Comparison of ENCODE assay signal across 8 cellular contexts in the genomic region with DNA sequence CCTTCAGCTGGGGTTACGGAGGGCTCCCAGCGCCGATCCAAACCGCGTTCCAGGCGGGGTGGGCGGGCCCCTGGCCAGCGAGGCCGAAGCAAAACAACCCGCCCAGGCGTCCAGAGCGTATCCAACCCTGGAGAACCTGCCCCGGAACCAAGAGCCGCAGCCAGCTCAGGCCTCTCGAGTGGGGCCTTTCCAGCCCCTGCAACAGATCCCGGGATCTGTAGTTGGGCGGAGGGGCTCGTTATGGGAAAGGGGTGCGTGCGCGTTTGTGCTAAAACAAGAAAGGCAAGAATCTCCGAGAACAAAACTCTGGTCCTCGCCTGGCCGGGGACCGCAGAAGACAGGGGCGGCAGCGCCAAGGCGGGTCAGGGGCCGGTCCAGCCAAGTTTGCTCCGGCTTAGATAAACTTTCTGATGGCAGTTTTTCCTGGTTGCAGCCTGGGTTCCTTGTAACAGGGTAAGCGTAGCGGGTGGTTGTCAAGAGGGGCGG. TPM values are rescaled to one million over a fixed set of nuclear protein-coding genes. Genes with fewer than 3 reads are reported as not detected.
DNase-seq lines count a peak whose midpoint lies in the region; ATAC-seq and TF ChIP-seq lines count a peak whose summit lies in the region.

No MANE protein-coding gene starts in this region.

- H3K9me3 ChIP-seq in colonic mucosa = no peaks in the 10 kb centered on the region

- TF ChIP-seq CTCF in colonic mucosa (IDR thresholded peaks at IDR 0.05) = no peak

- H3K4me1 Mint-ChIP-seq in stimulated activated memory B cell treated with anti-CD40 and anti-IgM and Interleukin-4, amounts not matched to agents 10 μg/mL and 1 μg/mL and 100 μg/mL, for 72 hours = peaks cover 34% of the 10 kb centered on the region

- H3K27ac ChIP-seq in colonic mucosa = peak overlapping the region; percentile 91

- H3K4me3 ChIP-seq in colonic mucosa = peak overlapping the region; percentile 64

- peak overlapping the region; percentile 81 for H3K4me3 Mint-ChIP-seq in stimulated activated memory B cell treated with anti-CD40 and anti-IgM and Interleukin-4, amounts not matched to agents 10 μg/mL and 1 μg/mL and 100 μg/mL, for 72 hours

- peak overlapping the region; percentile 90 to 98 for H3K9ac ChIP-seq in colonic mucosa (ENCODE audit: low read depth in 2 of 2, low read length in 2 of 2)

- no peaks in the 10 kb centered on the region for H3K36me3 ChIP-seq in colonic mucosa

- peak; percentile 64 for DNase-seq in Daoy (ENCODE audit: low read depth)
- DNase-seq in NCI-H2227 (lab: John Stamatoyannopoulos, UW; ENCODE audit: unreplicated experiment) = peak; percentile 70
- peak; percentile 94 for DNase-seq in colonic mucosa
- peak; percentile 71 for DNase-seq in kidney tubule cell (ENCODE audit: low spot score)
- DNase-seq in NK-92 (lab: John Stamatoyannopoulos, UW; ENCODE audit: unreplicated experiment) = no peak
- no peak for DNase-seq in NCI-H128 (lab: John Stamatoyannopoulos, UW; ENCODE audit: unreplicated experiment)

- no peaks in the 10 kb centered on the region for H3K4me1 ChIP-seq in colonic mucosa

- ATAC-seq in stimulated activated memory B cell treated with anti-CD40 and anti-IgM and Interleukin-4, amounts not matched to agents 10 μg/mL and 1 μg/mL and 100 μg/mL, for 72 hours = no peak
- no peak for ATAC-seq in HG02938 (IDR thresholded peaks at IDR 0.05; ENCODE audit: unreplicated experiment)

- H3K36me3 Mint-ChIP-seq in stimulated activated memory B cell treated with anti-CD40 and anti-IgM and Interleukin-4, amounts not matched to agents 10 μg/mL and 1 μg/mL and 100 μg/mL, for 72 hours = no peaks in the 10 kb centered on the region

- peak overlapping the region; percentile 81 for H3K27ac Mint-ChIP-seq in stimulated activated memory B cell treated with anti-CD40 and anti-IgM and Interleukin-4, amounts not matched to agents 10 μg/mL and 1 μg/mL and 100 μg/mL, for 72 hours

- H3K9me3 Mint-ChIP-seq in stimulated activated memory B cell treated with anti-CD40 and anti-IgM and Interleukin-4, amounts not matched to agents 10 μg/mL and 1 μg/mL and 100 μg/mL, for 72 hours = no peaks in the 10 kb centered on the region

- peaks cover 63% of the 10 kb centered on the region for H3K27me3 Mint-ChIP-seq in stimulated activated memory B cell treated with anti-CD40 and anti-IgM and Interleukin-4, amounts not matched to agents 10 μg/mL and 1 μg/mL and 100 μg/mL, for 72 hours

- intact Hi-C loops in colonic mucosa (cut with DNase I) = no loop called here

- no peaks in the 10 kb centered on the region for H3K27me3 ChIP-seq in colonic mucosa

RNA-seq across cellular contexts. Expression of gene RIN2, which starts 0.5 kb away (rescaled TPM):
- 10.6 and 18.4 TPM in 2 replicates for total RNA-seq in Daoy (2014; rRNA removed; shearing (Covaris generic))
- 100 to 1,000 TPM in 1 of 2 donors, 10 to 100 TPM in 1; 82.0 to 105 TPM for total RNA-seq in colonic mucosa

Comparison
In these comparisons a context has a peak if more than half of its experiments do, and no peak if none do; other contexts are left out.
1. DNase-seq: peak in Daoy (single experiment), NCI-H2227 (single experiment), colonic mucosa (single experiment) and kidney tubule cell (single experiment); none in NK-92 (single experiment) and NCI-H128 (single experiment).